In the genomic region with DNA sequence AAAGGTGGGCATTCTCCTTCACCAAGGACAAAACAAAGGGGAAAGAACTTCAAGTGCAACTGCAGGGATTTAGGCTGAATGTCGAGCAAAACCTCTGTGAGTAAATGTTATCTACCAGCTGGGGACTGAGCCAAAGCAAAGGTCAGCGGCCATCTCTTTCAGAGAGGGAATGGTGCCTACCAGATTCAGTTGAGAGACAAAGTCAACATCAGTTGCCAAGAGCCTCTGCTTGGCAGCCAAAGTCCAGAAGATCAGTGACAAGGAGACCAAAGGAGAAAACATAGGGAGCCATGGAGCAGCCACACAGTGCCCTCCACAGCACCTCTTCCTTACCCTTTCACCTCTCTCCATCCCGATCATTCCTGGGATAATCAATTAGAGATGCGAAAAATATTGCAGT, we compare ENCODE assay signal across 1 cellular context.
TF ChIP-seq lines count a peak whose summit lies in the region.

No MANE protein-coding gene starts in this region.

TF ChIP-seq in HepG2, 621 proteins besides CTCF, POLR2A, EP300 and RAD21 (continued from another document and continues in another):
- TF ChIP-seq, protein P1, sequence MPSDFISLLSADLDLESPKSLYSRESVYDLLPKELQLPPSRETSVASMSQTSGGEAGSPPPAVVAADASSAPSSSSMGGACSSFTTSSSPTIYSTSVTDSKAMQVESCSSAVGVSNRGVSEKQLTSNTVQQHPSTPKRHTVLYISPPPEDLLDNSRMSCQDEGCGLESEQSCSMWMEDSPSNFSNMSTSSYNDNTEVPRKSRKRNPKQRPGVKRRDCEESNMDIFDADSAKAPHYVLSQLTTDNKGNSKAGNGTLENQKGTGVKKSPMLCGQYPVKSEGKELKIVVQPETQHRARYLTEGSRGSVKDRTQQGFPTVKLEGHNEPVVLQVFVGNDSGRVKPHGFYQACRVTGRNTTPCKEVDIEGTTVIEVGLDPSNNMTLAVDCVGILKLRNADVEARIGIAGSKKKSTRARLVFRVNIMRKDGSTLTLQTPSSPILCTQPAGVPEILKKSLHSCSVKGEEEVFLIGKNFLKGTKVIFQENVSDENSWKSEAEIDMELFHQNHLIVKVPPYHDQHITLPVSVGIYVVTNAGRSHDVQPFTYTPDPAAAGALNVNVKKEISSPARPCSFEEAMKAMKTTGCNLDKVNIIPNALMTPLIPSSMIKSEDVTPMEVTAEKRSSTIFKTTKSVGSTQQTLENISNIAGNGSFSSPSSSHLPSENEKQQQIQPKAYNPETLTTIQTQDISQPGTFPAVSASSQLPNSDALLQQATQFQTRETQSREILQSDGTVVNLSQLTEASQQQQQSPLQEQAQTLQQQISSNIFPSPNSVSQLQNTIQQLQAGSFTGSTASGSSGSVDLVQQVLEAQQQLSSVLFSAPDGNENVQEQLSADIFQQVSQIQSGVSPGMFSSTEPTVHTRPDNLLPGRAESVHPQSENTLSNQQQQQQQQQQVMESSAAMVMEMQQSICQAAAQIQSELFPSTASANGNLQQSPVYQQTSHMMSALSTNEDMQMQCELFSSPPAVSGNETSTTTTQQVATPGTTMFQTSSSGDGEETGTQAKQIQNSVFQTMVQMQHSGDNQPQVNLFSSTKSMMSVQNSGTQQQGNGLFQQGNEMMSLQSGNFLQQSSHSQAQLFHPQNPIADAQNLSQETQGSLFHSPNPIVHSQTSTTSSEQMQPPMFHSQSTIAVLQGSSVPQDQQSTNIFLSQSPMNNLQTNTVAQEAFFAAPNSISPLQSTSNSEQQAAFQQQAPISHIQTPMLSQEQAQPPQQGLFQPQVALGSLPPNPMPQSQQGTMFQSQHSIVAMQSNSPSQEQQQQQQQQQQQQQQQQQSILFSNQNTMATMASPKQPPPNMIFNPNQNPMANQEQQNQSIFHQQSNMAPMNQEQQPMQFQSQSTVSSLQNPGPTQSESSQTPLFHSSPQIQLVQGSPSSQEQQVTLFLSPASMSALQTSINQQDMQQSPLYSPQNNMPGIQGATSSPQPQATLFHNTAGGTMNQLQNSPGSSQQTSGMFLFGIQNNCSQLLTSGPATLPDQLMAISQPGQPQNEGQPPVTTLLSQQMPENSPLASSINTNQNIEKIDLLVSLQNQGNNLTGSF (CRISPR knock-in tag; IDR thresholded peaks at IDR 0.05): no peak
- TF ChIP-seq TBP (CRISPR knock-in tag; IDR thresholded peaks at IDR 0.05) (no peak), SMC3 (IDR thresholded peaks at IDR 0.05; ENCODE audit: low read length) (no peak), ATF7-NPFF (CRISPR knock-in tag; IDR thresholded peaks at IDR 0.05; ENCODE audit: low read depth) (no peak), ATF1 (CRISPR knock-in tag; IDR thresholded peaks at IDR 0.05) (peak; percentile 43; the same call in 1 of the 2 replicates), NCOA1 (CRISPR knock-in tag; IDR thresholded peaks at IDR 0.05) (no peak), ATAD3A (CRISPR knock-in tag; IDR thresholded peaks at IDR 0.05) (no peak), GTF3A (CRISPR knock-in tag; conservative IDR thresholded peaks at IDR 0.05) (no peak), ZSCAN12 (CRISPR knock-in tag; IDR thresholded peaks at IDR 0.05) (no peak), ZNF446 (CRISPR knock-in tag; IDR thresholded peaks at IDR 0.05) (no peak), EED (CRISPR knock-in tag; IDR thresholded peaks at IDR 0.05) (no peak), KLF15 (CRISPR knock-in tag; IDR thresholded peaks at IDR 0.05; ENCODE audit: borderline replicate concordance) (no peak), NFIC (IDR thresholded peaks at IDR 0.05; ENCODE audit: low read length) (no peak), NFYB (CRISPR knock-in tag; IDR thresholded peaks at IDR 0.05) (no peak), EEA1 (CRISPR knock-in tag; IDR thresholded peaks at IDR 0.05; ENCODE audit: borderline replicate concordance) (no peak), SNAI1 (CRISPR knock-in tag; IDR thresholded peaks at IDR 0.05; ENCODE audit: borderline replicate concordance) (no peak), KDM1A (CRISPR knock-in tag; IDR thresholded peaks at IDR 0.05) (0 out of 2 replicates have a peak, but pooled peaks have one; percentile 31), GABPB1 (CRISPR knock-in tag; IDR thresholded peaks at IDR 0.05) (no peak), GLI4 (CRISPR knock-in tag; IDR thresholded peaks at IDR 0.05; ENCODE audit: borderline replicate concordance) (no peak), RBM22 (optimal IDR thresholded peaks at IDR 0.05; ENCODE audit: low read length) (no peak), ZNF792 (CRISPR knock-in tag; IDR thresholded peaks at IDR 0.05) (no peak), ASH2L (IDR thresholded peaks at IDR 0.05; ENCODE audit: insufficient read length, low read depth, low read length) (no peak), NR2C2 (CRISPR knock-in tag; IDR thresholded peaks at IDR 0.05; ENCODE audit: borderline replicate concordance) (peak; percentile 55), POLR2G (IDR thresholded peaks at IDR 0.05; ENCODE audit: low read depth, low read length) (no peak), PRMT3 (CRISPR knock-in tag; IDR thresholded peaks at IDR 0.05; ENCODE audit: borderline replicate concordance, low read depth) (no peak), MXI1 (IDR thresholded peaks at IDR 0.05; ENCODE audit: borderline replicate concordance, low read depth, low read length) (no peak), ZNF629 (CRISPR knock-in tag; conservative IDR thresholded peaks at IDR 0.05) (no peak), KDM4B (CRISPR knock-in tag; IDR thresholded peaks at IDR 0.05) (no peak), ARNTL (CRISPR knock-in tag; IDR thresholded peaks at IDR 0.05) (0 out of 2 replicates have a peak, but pooled peaks have one; percentile 30), ZFP90 (CRISPR knock-in tag; IDR thresholded peaks at IDR 0.05; ENCODE audit: borderline replicate concordance) (no peak), TOPORS (CRISPR knock-in tag; IDR thresholded peaks at IDR 0.05) (no peak), SMAD9 (CRISPR knock-in tag; IDR thresholded peaks at IDR 0.05) (no peak), SIX4 (CRISPR knock-in tag; IDR thresholded peaks at IDR 0.05) (no peak), HHEX (CRISPR knock-in tag; IDR thresholded peaks at IDR 0.05) (no peak), ZNF660 (CRISPR knock-in tag; IDR thresholded peaks at IDR 0.05; ENCODE audit: borderline replicate concordance, low read depth) (no peak)
- TF ChIP-seq, protein P2, sequence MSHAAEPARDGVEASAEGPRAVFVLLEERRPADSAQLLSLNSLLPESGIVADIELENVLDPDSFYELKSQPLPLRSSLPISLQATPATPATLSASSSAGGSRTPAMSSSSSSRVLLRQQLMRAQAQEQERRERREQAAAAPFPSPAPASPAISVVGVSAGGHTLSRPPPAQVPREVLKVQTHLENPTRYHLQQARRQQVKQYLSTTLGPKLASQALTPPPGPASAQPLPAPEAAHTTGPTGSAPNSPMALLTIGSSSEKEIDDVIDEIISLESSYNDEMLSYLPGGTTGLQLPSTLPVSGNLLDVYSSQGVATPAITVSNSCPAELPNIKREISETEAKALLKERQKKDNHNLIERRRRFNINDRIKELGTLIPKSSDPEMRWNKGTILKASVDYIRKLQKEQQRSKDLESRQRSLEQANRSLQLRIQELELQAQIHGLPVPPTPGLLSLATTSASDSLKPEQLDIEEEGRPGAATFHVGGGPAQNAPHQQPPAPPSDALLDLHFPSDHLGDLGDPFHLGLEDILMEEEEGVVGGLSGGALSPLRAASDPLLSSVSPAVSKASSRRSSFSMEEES (CRISPR knock-in tag; IDR thresholded peaks at IDR 0.05): no peak
- TF ChIP-seq, protein P3, sequence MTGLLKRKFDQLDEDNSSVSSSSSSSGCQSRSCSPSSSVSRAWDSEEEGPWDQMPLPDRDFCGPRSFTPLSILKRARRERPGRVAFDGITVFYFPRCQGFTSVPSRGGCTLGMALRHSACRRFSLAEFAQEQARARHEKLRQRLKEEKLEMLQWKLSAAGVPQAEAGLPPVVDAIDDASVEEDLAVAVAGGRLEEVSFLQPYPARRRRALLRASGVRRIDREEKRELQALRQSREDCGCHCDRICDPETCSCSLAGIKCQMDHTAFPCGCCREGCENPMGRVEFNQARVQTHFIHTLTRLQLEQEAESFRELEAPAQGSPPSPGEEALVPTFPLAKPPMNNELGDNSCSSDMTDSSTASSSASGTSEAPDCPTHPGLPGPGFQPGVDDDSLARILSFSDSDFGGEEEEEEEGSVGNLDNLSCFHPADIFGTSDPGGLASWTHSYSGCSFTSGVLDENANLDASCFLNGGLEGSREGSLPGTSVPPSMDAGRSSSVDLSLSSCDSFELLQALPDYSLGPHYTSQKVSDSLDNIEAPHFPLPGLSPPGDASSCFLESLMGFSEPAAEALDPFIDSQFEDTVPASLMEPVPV (CRISPR knock-in tag; IDR thresholded peaks at IDR 0.05): no peak
- TF ChIP-seq, protein P4, sequence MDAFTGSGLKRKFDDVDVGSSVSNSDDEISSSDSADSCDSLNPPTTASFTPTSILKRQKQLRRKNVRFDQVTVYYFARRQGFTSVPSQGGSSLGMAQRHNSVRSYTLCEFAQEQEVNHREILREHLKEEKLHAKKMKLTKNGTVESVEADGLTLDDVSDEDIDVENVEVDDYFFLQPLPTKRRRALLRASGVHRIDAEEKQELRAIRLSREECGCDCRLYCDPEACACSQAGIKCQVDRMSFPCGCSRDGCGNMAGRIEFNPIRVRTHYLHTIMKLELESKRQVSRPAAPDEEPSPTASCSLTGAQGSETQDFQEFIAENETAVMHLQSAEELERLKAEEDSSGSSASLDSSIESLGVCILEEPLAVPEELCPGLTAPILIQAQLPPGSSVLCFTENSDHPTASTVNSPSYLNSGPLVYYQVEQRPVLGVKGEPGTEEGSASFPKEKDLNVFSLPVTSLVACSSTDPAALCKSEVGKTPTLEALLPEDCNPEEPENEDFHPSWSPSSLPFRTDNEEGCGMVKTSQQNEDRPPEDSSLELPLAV (CRISPR knock-in tag; conservative IDR thresholded peaks at IDR 0.05; ENCODE audit: low read depth): no peak
- TF ChIP-seq, protein P5, sequence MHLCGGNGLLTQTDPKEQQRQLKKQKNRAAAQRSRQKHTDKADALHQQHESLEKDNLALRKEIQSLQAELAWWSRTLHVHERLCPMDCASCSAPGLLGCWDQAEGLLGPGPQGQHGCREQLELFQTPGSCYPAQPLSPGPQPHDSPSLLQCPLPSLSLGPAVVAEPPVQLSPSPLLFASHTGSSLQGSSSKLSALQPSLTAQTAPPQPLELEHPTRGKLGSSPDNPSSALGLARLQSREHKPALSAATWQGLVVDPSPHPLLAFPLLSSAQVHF (CRISPR knock-in tag; IDR thresholded peaks at IDR 0.05): no peak
- TF ChIP-seq, protein P6, sequence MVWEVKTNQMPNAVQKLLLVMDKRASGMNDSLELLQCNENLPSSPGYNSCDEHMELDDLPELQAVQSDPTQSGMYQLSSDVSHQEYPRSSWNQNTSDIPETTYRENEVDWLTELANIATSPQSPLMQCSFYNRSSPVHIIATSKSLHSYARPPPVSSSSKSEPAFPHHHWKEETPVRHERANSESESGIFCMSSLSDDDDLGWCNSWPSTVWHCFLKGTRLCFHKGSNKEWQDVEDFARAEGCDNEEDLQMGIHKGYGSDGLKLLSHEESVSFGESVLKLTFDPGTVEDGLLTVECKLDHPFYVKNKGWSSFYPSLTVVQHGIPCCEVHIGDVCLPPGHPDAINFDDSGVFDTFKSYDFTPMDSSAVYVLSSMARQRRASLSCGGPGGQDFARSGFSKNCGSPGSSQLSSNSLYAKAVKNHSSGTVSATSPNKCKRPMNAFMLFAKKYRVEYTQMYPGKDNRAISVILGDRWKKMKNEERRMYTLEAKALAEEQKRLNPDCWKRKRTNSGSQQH (CRISPR knock-in tag; IDR thresholded peaks at IDR 0.05; ENCODE audit: low read depth): no peak
- TF ChIP-seq, protein P7, sequence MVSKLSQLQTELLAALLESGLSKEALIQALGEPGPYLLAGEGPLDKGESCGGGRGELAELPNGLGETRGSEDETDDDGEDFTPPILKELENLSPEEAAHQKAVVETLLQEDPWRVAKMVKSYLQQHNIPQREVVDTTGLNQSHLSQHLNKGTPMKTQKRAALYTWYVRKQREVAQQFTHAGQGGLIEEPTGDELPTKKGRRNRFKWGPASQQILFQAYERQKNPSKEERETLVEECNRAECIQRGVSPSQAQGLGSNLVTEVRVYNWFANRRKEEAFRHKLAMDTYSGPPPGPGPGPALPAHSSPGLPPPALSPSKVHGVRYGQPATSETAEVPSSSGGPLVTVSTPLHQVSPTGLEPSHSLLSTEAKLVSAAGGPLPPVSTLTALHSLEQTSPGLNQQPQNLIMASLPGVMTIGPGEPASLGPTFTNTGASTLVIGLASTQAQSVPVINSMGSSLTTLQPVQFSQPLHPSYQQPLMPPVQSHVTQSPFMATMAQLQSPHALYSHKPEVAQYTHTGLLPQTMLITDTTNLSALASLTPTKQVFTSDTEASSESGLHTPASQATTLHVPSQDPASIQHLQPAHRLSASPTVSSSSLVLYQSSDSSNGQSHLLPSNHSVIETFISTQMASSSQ (IDR thresholded peaks at IDR 0.05; ENCODE audit: low read depth): no peak
- TF ChIP-seq, protein P7 (CRISPR knock-in tag; IDR thresholded peaks at IDR 0.05; ENCODE audit: borderline replicate concordance): peak; percentile 69; the same call in 1 of the 2 replicates
- TF ChIP-seq, protein P8, sequence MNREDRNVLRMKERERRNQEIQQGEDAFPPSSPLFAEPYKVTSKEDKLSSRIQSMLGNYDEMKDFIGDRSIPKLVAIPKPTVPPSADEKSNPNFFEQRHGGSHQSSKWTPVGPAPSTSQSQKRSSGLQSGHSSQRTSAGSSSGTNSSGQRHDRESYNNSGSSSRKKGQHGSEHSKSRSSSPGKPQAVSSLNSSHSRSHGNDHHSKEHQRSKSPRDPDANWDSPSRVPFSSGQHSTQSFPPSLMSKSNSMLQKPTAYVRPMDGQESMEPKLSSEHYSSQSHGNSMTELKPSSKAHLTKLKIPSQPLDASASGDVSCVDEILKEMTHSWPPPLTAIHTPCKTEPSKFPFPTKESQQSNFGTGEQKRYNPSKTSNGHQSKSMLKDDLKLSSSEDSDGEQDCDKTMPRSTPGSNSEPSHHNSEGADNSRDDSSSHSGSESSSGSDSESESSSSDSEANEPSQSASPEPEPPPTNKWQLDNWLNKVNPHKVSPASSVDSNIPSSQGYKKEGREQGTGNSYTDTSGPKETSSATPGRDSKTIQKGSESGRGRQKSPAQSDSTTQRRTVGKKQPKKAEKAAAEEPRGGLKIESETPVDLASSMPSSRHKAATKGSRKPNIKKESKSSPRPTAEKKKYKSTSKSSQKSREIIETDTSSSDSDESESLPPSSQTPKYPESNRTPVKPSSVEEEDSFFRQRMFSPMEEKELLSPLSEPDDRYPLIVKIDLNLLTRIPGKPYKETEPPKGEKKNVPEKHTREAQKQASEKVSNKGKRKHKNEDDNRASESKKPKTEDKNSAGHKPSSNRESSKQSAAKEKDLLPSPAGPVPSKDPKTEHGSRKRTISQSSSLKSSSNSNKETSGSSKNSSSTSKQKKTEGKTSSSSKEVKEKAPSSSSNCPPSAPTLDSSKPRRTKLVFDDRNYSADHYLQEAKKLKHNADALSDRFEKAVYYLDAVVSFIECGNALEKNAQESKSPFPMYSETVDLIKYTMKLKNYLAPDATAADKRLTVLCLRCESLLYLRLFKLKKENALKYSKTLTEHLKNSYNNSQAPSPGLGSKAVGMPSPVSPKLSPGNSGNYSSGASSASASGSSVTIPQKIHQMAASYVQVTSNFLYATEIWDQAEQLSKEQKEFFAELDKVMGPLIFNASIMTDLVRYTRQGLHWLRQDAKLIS (CRISPR knock-in tag; IDR thresholded peaks at IDR 0.05): no peak
